ENCODE assay signal across 9 cellular contexts in the genomic region with DNA sequence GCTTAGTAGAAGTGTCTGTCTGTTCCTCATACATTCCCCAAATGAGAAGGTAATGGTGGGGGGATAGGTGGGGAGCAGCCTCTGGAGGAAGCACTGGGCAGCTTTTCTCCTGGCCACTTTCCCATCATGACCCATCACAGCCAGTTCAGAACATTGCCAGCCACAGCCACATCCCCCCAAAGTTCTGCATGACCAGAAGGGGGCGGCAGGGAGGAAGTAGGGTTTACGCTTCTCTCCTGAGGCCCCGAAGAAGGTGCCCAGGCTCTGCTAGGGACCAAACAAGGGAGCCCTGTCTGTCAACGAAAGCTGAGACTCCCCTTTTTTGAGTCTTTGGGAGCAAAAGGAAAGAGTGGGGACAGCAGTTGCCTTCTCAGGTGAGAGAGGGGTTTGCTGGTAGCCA. TPM values are rescaled to one million over a fixed set of nuclear protein-coding genes. Genes with fewer than 3 reads are reported as not detected.
DNase-seq lines count a peak whose midpoint lies in the region; ATAC-seq and TF ChIP-seq lines count a peak whose summit lies in the region.
"Had no signal": no experiment of that assay in that cellular context is flagged by ENCODE, and none has a peak within 500 bp of the region (broad histone marks: within the 10 kb centered on the region; RNA-seq: fewer than 3 reads in every experiment).

No MANE protein-coding gene starts in this region.

- no peaks in the 10 kb centered on the region for H3K79me2 ChIP-seq in OCI-LY3 (ENCODE audit: low read length)

- H3K4me3 ChIP-seq in heart left ventricle = no peak overlapping the region
- no peak overlapping the region for H3K4me3 ChIP-seq in OCI-LY3 (ENCODE audit: low read length)
- peak overlapping the region in 1 of 4 donors; percentile 16 for H3K4me3 ChIP-seq in esophagus squamous epithelium
- H3K4me3 ChIP-seq in tibial artery = no peak overlapping the region

- WGBS in heart left ventricle, 4 donors = 67 to 87% (median 78%) methylated on average over 4 of the region's 4 CpGs
- 48 to 53% methylated on average over 2 to 3 of the region's 4 CpGs for WGBS in esophagus squamous epithelium, 2 donors

- TF ChIP-seq POLR2A in heart left ventricle (IDR thresholded peaks at IDR 0.05) (no peak), esophagus squamous epithelium (IDR thresholded peaks at IDR 0.05) (no peak)

- TF ChIP-seq CTCF in heart left ventricle (IDR thresholded peaks at IDR 0.05) = peak in 7 of 12 donors; percentile 13 to 40 (median 20)
- TF ChIP-seq CTCF in OCI-LY3 (IDR thresholded peaks at IDR 0.05; ENCODE audit: low read depth, low read length) = peak; percentile 40
- peak in 2 of 6 experiments; percentile 14 to 16 for TF ChIP-seq CTCF in esophagus squamous epithelium (IDR thresholded peaks at IDR 0.05)
- TF ChIP-seq CTCF in tibial artery (IDR thresholded peaks at IDR 0.05) = no peak

- H3K27me3 ChIP-seq in heart left ventricle (peaks cover 0 to 30% (median 0%) of the 10 kb centered on the region in 9 donors), OCI-LY3 (ENCODE audit: low read depth, low read length) (0 out of 2 replicates have a peak, but pooled peaks cover 4% of the 10 kb centered on the region), esophagus squamous epithelium (peaks cover 0 to 41% (median 0%) of the 10 kb centered on the region in 4 donors), tibial artery (no peaks in the 10 kb centered on the region)

- peak overlapping the region in 2 of 12 donors; percentile 36 to 88 for H3K27ac ChIP-seq in heart left ventricle
- H3K27ac ChIP-seq in OCI-LY3 (ENCODE audit: low read length) = no peak overlapping the region
- peak overlapping the region in 3 of 4 donors; percentile 61 to 89 (median 89) for H3K27ac ChIP-seq in esophagus squamous epithelium
- H3K27ac ChIP-seq in tibial artery = peak overlapping the region; percentile 86 to 88

- ATAC-seq in heart left ventricle (no peak), Right ventricle myocardium inferior (no peak)
- ATAC-seq: right cardiac atrium had no signal

- H2AFZ ChIP-seq in OCI-LY3 (ENCODE audit: low read depth, low read length) = no peak overlapping the region

- H3K36me3 ChIP-seq in heart left ventricle (peaks cover 0 to 49% (median 4%) of the 10 kb centered on the region in 9 donors), OCI-LY3 (replicated peaks; ENCODE audit: low read depth, low read length) (no peaks in the 10 kb centered on the region), esophagus squamous epithelium (peaks cover 0 to 15% (median 0%) of the 10 kb centered on the region in 3 donors), tibial artery (peaks cover 0 to 33% (median 24%) of the 10 kb centered on the region in 3 donors)

- intact Hi-C loops in heart left ventricle (cut with DNase I) (loop anchor here in 2 of 10 donors (5.0 to 10.0 kb wide), 2 partner anchors 1025 to 1067 kb away; no protein-coding TSS in a partner anchor), Right ventricle myocardium inferior (cut with DNase I) (no loop called here), esophagus squamous epithelium (cut with DNase I) (no loop called here), tibial artery (cut with DNase I; ENCODE audit: low total_unique reads) (no loop called here)

- no peaks in the 10 kb centered on the region for H4K20me1 ChIP-seq in OCI-LY3 (ENCODE audit: insufficient read depth, low read length)

- no peak for DNase-seq in heart left ventricle
- DNase-seq in Right ventricle myocardium inferior (ENCODE audit: missing footprints) = no peak
- no peak for DNase-seq in esophagus squamous epithelium (lab: John Stamatoyannopoulos, UW)
- peak in 1 of 2 donors; percentile 66 for DNase-seq in tibial artery
- no peak for DNase-seq in NCI-H1048 (lab: John Stamatoyannopoulos, UW)
- DNase-seq in amniotic stem cell (lab: John Stamatoyannopoulos, UW) = no peak
- no peak for DNase-seq in pons (ENCODE audit: low spot score)
- DNase-seq: right cardiac atrium had no signal

- H3K4me2 ChIP-seq in OCI-LY3 (ENCODE audit: low read length) = no peak overlapping the region

- H3K9ac ChIP-seq in OCI-LY3 (ENCODE audit: low read length) = no peak overlapping the region

- H3K9me3 ChIP-seq in heart left ventricle (no peaks in the 10 kb centered on the region), OCI-LY3 (ENCODE audit: insufficient read depth, low read length) (no peaks in the 10 kb centered on the region), esophagus squamous epithelium (no peaks in the 10 kb centered on the region), tibial artery (no peaks in the 10 kb centered on the region)

- H3K4me1 ChIP-seq in heart left ventricle (peaks cover 6 to 91% (median 44%) of the 10 kb centered on the region in 12 donors), OCI-LY3 (ENCODE audit: low read length) (0 out of 2 replicates have a peak, but pooled peaks cover 4% of the 10 kb centered on the region), esophagus squamous epithelium (peaks cover 43 to 100% (median 45%) of the 10 kb centered on the region in 3 donors), tibial artery (peaks cover 0 to 80% (median 75%) of the 10 kb centered on the region in 4 donors)

RNA-seq across cellular contexts. Expression of a gene that starts 7.7 kb away (rescaled TPM):
- total RNA-seq in heart left ventricle = 100 to 1,000 TPM in 8 of 9 donors, 10 to 100 TPM in 1; 83.1 to 441 (median 157) TPM
- 100 to 1,000 TPM in 1 of 2 donors, 10 to 100 TPM in 1; 58.2 to 108 TPM for polyA plus RNA-seq in heart left ventricle
- 156 TPM for total RNA-seq in Right ventricle myocardium inferior
- 100 to 1,000 TPM in 2 of 4 donors, 10 to 100 TPM in 2; 26.9 to 899 (median 95.4) TPM for total RNA-seq in esophagus squamous epithelium

RNA-seq across cellular contexts. Expression of a gene that starts 54.4 kb away (rescaled TPM):
- total RNA-seq in heart left ventricle = 100 to 1,000 TPM in 6 of 9 donors, 10 to 100 TPM in 3; 57.2 to 326 (median 113) TPM
- polyA plus RNA-seq in heart left ventricle = 100 to 1,000 TPM in 1 of 2 donors, 10 to 100 TPM in 1; 90.7 to 172 TPM
- 60.1 TPM for total RNA-seq in Right ventricle myocardium inferior
- total RNA-seq in esophagus squamous epithelium = 100 to 1,000 TPM; 113 to 207 (median 167) TPM

Comparison
In these comparisons a context has a peak if more than half of its experiments do, and no peak if none do; other contexts are left out.
1. CTCF ChIP-seq: peak in heart left ventricle (7 of 12) and OCI-LY3 (single experiment); none in tibial artery (0 of 2).